Comparison of ENCODE assay signal across 31 cellular contexts in genomic region chr13:108827637-108828036, GRCh38.
A peak's percentile ranks its signal among the peaks of the same experiment; 100 is the strongest.
DNase-seq lines count a peak whose midpoint lies in the region; ATAC-seq and TF ChIP-seq lines count a peak whose summit lies in the region.
"Had no signal": no experiment of that assay in that cellular context is flagged by ENCODE, and none has a peak within 500 bp of the region (broad histone marks: within the 10 kb centered on the region; RNA-seq: fewer than 3 reads in every experiment).

No MANE protein-coding gene starts in this region.

- TF ChIP-seq CTCF in SK-N-SH (IDR thresholded peaks at IDR 0.05) (no peak), choroid plexus epithelial cell (conservative IDR thresholded peaks at IDR 0.05; ENCODE audit: low read depth, low read length) (no peak), thyroid gland (IDR thresholded peaks at IDR 0.05) (no peak)

- DNase-seq in SK-N-SH (peak; percentile 8), NCI-H510A treated with DMSO at 0.1 percent for 48 hours (lab: John Stamatoyannopoulos, UW) (peak; percentile 55), choroid plexus epithelial cell (ENCODE audit: low read depth) (peak; percentile 24), thyroid gland (peak; percentile 12 to 27)
- no peak for DNase-seq in activated naive CD4-positive, alpha-beta T cell treated with anti-CD3 and anti-CD28 coated beads, Interleukin-2, amount 10 ng/mL, durations not matched to agents 7 days and 5 days
- DNase-seq: ACHN; activated CD4-positive, alpha-beta T cell treated with anti-CD3 and anti-CD28 coated beads, Interleukin-2, amount 50 U/mL, for 1 hour; activated gamma-delta T cell; activated naive CD8-positive, alpha-beta T cell treated with anti-CD3 and anti-CD28 coated beads, Interleukin-2, amount 10 ng/mL, durations not matched to agents 7 days and 5 days; activated T-cell treated with anti-CD3 and anti-CD28 coated beads, Interleukin-2, amount 50 U/mL, for 24 hours; caudate nucleus; CD4-positive, alpha-beta memory T cell; cortex of kidney; effector memory CD4-positive, alpha-beta T cell; erythroblast; left ventricle myocardium inferior; mesendoderm; NCI-H1436 treated with DMSO at 0.1 percent for 48 hours; NCI-H2081 treated with DMSO at 0.1 percent for 48 hours; stimulated activated CD4-positive, alpha-beta T cell treated with anti-CD3 and anti-CD28 coated beads, Interleukin-12 subunit alpha, Interleukin-12 subunit beta, amount 100 ng/mL, for 4 hours; stimulated activated CD4-positive, alpha-beta T cell treated with anti-CD3 and anti-CD28 coated beads, Interleukin-2, amount 100 ng/mL, for 48 hours; transverse colon had no signal

- H3K27ac ChIP-seq in SK-N-SH (ENCODE audit: low read depth in 2 of 2, low read length in 1 of 2) = no peak overlapping the region
- no peak overlapping the region for H3K27ac ChIP-seq in thyroid gland
- H3K27ac ChIP-seq: ascending aorta, left ventricle myocardium inferior, neutrophil, RWPE1, transverse colon had no signal

- WGBS in SK-N-SH (ENCODE audit: low lambda C conversion rate) = 25% methylated on average over 4 of the region's 4 CpGs
- WGBS in thyroid gland, 2 donors = 27 to 34% methylated on average over 4 of the region's 4 CpGs

- H3K9ac ChIP-seq in SK-N-SH = no peak overlapping the region

- no peaks in the 10 kb centered on the region; a peak in 1 of 4 replicates for H3K4me1 ChIP-seq in SK-N-SH (ENCODE audit: control insufficient read depth in 1 of 2, insufficient read depth in 2 of 2, low read depth in 1 of 2, low read length in 1 of 2)
- no peaks in the 10 kb centered on the region for H3K4me1 ChIP-seq in thyroid gland
- H3K4me1 ChIP-seq: ascending aorta, left ventricle myocardium inferior, transverse colon had no signal

- no peak overlapping the region for H3K4me2 ChIP-seq in SK-N-SH

- H3K27me3 Mint-ChIP-seq in activated naive CD4-positive, alpha-beta T cell treated with anti-CD3 and anti-CD28 coated beads, Interleukin-2, amount 10 ng/mL, durations not matched to agents 7 days and 5 days = no peaks in the 10 kb centered on the region
- H3K27me3 Mint-ChIP-seq: activated naive CD8-positive, alpha-beta T cell treated with anti-CD3 and anti-CD28 coated beads, Interleukin-2, amount 10 ng/mL, durations not matched to agents 7 days and 5 days; activated T-cell treated with anti-CD3 and anti-CD28 coated beads, Interleukin-2, amount 50 U/mL, for 24 hours; B cell; CD4-positive, alpha-beta memory T cell had no signal

- H3K9me3 ChIP-seq in SK-N-SH (0 out of 2 replicates have a peak, but pooled peaks cover 4% of the 10 kb centered on the region), thyroid gland (no peaks in the 10 kb centered on the region)
- H3K9me3 ChIP-seq: ascending aorta, neutrophil, transverse colon had no signal

- ATAC-seq in SK-N-SH treated with all-trans-retinoic acid at 6 μM for 48 hours (no peak), HG03354 (IDR thresholded peaks at IDR 0.05; ENCODE audit: poor library complexity, severe bottlenecking, unreplicated experiment) (no peak), HG03521 (IDR thresholded peaks at IDR 0.05; ENCODE audit: unreplicated experiment) (no peak)
- ATAC-seq: sciatic nerve, WTC11 had no signal

- H3K27ac Mint-ChIP-seq in activated naive CD4-positive, alpha-beta T cell treated with anti-CD3 and anti-CD28 coated beads, Interleukin-2, amount 10 ng/mL, durations not matched to agents 7 days and 5 days = no peak overlapping the region
- H3K27ac Mint-ChIP-seq: activated naive CD8-positive, alpha-beta T cell treated with anti-CD3 and anti-CD28 coated beads, Interleukin-2, amount 10 ng/mL, durations not matched to agents 7 days and 5 days; activated T-cell treated with anti-CD3 and anti-CD28 coated beads, Interleukin-2, amount 50 U/mL, for 24 hours; B cell; CD4-positive, alpha-beta memory T cell; WTC11 had no signal

- POLR2A ChIA-PET in SK-N-SH (lab: Yijun Ruan, JAX) = no interaction called here

- H3K4me3 ChIP-seq in SK-N-SH (ENCODE audit: low read depth in 2 of 2, low read length in 1 of 2) (no peak overlapping the region), choroid plexus epithelial cell (ENCODE audit: low read depth, low read length) (no peak overlapping the region), thyroid gland (replicated peaks in 1 of 3) (no peak overlapping the region)
- H3K4me3 ChIP-seq: ascending aorta, left ventricle myocardium inferior, transverse colon had no signal

- H3K4me1 Mint-ChIP-seq in activated naive CD4-positive, alpha-beta T cell treated with anti-CD3 and anti-CD28 coated beads, Interleukin-2, amount 10 ng/mL, durations not matched to agents 7 days and 5 days = no peaks in the 10 kb centered on the region
- H3K4me1 Mint-ChIP-seq: activated naive CD8-positive, alpha-beta T cell treated with anti-CD3 and anti-CD28 coated beads, Interleukin-2, amount 10 ng/mL, durations not matched to agents 7 days and 5 days; B cell; CD4-positive, alpha-beta memory T cell; WTC11 had no signal

- H2AFZ ChIP-seq in SK-N-SH (ENCODE audit: low read depth) = no peak overlapping the region

- TF ChIP-seq EP300 in SK-N-SH (IDR thresholded peaks at IDR 0.05; ENCODE audit: borderline replicate concordance in 1 of 2, low read depth in 1 of 2, low read length in 1 of 2) = no peak

- H3K36me3 ChIP-seq in SK-N-SH (replicated peaks in 1 of 2; ENCODE audit: control insufficient read depth in 1 of 2, insufficient read depth in 2 of 2, low read length in 1 of 2) = no peaks in the 10 kb centered on the region
- no peaks in the 10 kb centered on the region for H3K36me3 ChIP-seq in thyroid gland
- H3K36me3 ChIP-seq: ascending aorta, left ventricle myocardium inferior, neutrophil, transverse colon had no signal

- TF ChIP-seq POLR2A in thyroid gland (IDR thresholded peaks at IDR 0.05) = no peak

- no peaks in the 10 kb centered on the region for H3K36me3 Mint-ChIP-seq in activated naive CD4-positive, alpha-beta T cell treated with anti-CD3 and anti-CD28 coated beads, Interleukin-2, amount 10 ng/mL, durations not matched to agents 7 days and 5 days
- H3K36me3 Mint-ChIP-seq: activated naive CD8-positive, alpha-beta T cell treated with anti-CD3 and anti-CD28 coated beads, Interleukin-2, amount 10 ng/mL, durations not matched to agents 7 days and 5 days had no signal

- no peak for TF ChIP-seq RAD21 in SK-N-SH (IDR thresholded peaks at IDR 0.05; ENCODE audit: low read length)

- H4K20me1 ChIP-seq in SK-N-SH (ENCODE audit: insufficient read depth) = no peaks in the 10 kb centered on the region

- intact Hi-C loops in thyroid gland (cut with DNase I) = no loop called here

- H3K79me2 ChIP-seq in SK-N-SH (ENCODE audit: insufficient read depth) = no peaks in the 10 kb centered on the region

- H3K9me2 ChIP-seq in SK-N-SH = no peaks in the 10 kb centered on the region

- H3K4me3 Mint-ChIP-seq in activated naive CD4-positive, alpha-beta T cell treated with anti-CD3 and anti-CD28 coated beads, Interleukin-2, amount 10 ng/mL, durations not matched to agents 7 days and 5 days = no peak overlapping the region
- H3K4me3 Mint-ChIP-seq: activated naive CD8-positive, alpha-beta T cell treated with anti-CD3 and anti-CD28 coated beads, Interleukin-2, amount 10 ng/mL, durations not matched to agents 7 days and 5 days; activated T-cell treated with anti-CD3 and anti-CD28 coated beads, Interleukin-2, amount 50 U/mL, for 24 hours; B cell; CD4-positive, alpha-beta memory T cell; WTC11 had no signal

- H3K9me3 Mint-ChIP-seq in activated naive CD4-positive, alpha-beta T cell treated with anti-CD3 and anti-CD28 coated beads, Interleukin-2, amount 10 ng/mL, durations not matched to agents 7 days and 5 days = peaks cover 5% of the 10 kb centered on the region

- CTCF ChIA-PET in SK-N-SH (lab: Yijun Ruan, JAX) = no interaction called here
- CTCF ChIA-PET in activated naive CD4-positive, alpha-beta T cell treated with anti-CD3 and anti-CD28 coated beads, Interleukin-2, amount 10 ng/mL, durations not matched to agents 7 days and 5 days (lab: Charles Lee) = no interaction called here

- H3K27me3 ChIP-seq in SK-N-SH (ENCODE audit: insufficient read depth) = no peaks in the 10 kb centered on the region
- H3K27me3 ChIP-seq in thyroid gland = no peaks in the 10 kb centered on the region
- H3K27me3 ChIP-seq: ascending aorta, neutrophil, transverse colon had no signal

- H3F3A ChIP-seq in SK-N-SH (replicated peaks; ENCODE audit: insufficient read depth) = no peaks in the 10 kb centered on the region

TF ChIP-seq in SK-N-SH, 30 proteins besides CTCF, POLR2A, EP300 and RAD21:
- TF ChIP-seq FOXJ3 (CRISPR knock-in tag; IDR thresholded peaks at IDR 0.05) = no peak
- no peak for TF ChIP-seq CHD2 (IDR thresholded peaks at IDR 0.05; ENCODE audit: low read length, partially characterized antibody)
- no peak for TF ChIP-seq POLR2AphosphoS5 (IDR thresholded peaks at IDR 0.05; ENCODE audit: low read depth, low read length)

TF ChIP-seq in SK-N-SH treated with all-trans-retinoic acid at 6 μM for 48 hours, 23 proteins besides CTCF, POLR2A, EP300 and RAD21 (continues in another document):
- TF ChIP-seq CREB5 (CRISPR knock-in tag; IDR thresholded peaks at IDR 0.05; ENCODE audit: low read depth) = no peak
- no peak for TF ChIP-seq ZNF565 (CRISPR knock-in tag; conservative IDR thresholded peaks at IDR 0.05; ENCODE audit: low read depth)
- no peak for TF ChIP-seq ZFP30 (CRISPR knock-in tag; IDR thresholded peaks at IDR 0.05)
- TF ChIP-seq POU6F1 (CRISPR knock-in tag; IDR thresholded peaks at IDR 0.05; ENCODE audit: borderline replicate concordance, low read depth) = no peak
- no peak for TF ChIP-seq GLIS3 (CRISPR knock-in tag; IDR thresholded peaks at IDR 0.05)
- no peak for TF ChIP-seq SNAI2 (CRISPR knock-in tag; IDR thresholded peaks at IDR 0.05)
